In genomic region chr7:101647876-101648275, GRCh38 we compare ENCODE assay signal across 6 cellular contexts. TPM values are rescaled to one million over a fixed set of nuclear protein-coding genes. Genes with fewer than 3 reads are reported as not detected.
"Had no signal": no experiment of that assay in that cellular context is flagged by ENCODE, and none has a peak within 500 bp of the region (broad histone marks: within the 10 kb centered on the region; RNA-seq: fewer than 3 reads in every experiment).

No MANE protein-coding gene starts in this region.

RNA-seq across cellular contexts. Expression of gene MYL10, which starts 18.8 kb away (rescaled TPM):
- total RNA-seq: HepG2, HT-29, HT1080, IMR-90, K562 had no signal
- polyA plus RNA-seq: HepG2, IgD-negative memory B cell, IMR-90, K562 had no signal
